In the genomic region with DNA sequence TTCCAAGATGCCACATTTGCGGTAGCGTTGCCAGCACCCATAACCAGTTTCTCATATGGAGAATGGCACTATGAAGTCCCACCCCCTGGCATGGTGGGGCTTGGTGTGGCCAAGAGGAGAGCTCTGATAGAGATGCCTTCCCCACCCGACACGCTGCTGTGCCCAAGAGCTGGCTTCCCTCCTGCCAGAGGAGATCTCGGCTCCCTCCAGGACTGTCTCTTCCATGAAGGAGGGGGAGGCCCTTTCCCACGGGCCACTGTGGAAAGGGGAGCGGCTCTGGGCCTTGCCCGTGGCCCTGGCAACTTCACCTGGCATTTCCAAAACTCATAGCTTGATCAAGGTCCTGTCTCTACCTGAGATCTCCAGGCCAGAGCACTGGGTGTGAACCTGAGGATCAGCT, we compare ENCODE assay signal across 2 cellular contexts.
TF ChIP-seq lines count a peak whose summit lies in the region.

No MANE protein-coding gene starts in this region.

TF ChIP-seq in SK-N-SH, 30 proteins besides CTCF, POLR2A, EP300 and RAD21 (continued from another document):
- TF ChIP-seq, protein P1, sequence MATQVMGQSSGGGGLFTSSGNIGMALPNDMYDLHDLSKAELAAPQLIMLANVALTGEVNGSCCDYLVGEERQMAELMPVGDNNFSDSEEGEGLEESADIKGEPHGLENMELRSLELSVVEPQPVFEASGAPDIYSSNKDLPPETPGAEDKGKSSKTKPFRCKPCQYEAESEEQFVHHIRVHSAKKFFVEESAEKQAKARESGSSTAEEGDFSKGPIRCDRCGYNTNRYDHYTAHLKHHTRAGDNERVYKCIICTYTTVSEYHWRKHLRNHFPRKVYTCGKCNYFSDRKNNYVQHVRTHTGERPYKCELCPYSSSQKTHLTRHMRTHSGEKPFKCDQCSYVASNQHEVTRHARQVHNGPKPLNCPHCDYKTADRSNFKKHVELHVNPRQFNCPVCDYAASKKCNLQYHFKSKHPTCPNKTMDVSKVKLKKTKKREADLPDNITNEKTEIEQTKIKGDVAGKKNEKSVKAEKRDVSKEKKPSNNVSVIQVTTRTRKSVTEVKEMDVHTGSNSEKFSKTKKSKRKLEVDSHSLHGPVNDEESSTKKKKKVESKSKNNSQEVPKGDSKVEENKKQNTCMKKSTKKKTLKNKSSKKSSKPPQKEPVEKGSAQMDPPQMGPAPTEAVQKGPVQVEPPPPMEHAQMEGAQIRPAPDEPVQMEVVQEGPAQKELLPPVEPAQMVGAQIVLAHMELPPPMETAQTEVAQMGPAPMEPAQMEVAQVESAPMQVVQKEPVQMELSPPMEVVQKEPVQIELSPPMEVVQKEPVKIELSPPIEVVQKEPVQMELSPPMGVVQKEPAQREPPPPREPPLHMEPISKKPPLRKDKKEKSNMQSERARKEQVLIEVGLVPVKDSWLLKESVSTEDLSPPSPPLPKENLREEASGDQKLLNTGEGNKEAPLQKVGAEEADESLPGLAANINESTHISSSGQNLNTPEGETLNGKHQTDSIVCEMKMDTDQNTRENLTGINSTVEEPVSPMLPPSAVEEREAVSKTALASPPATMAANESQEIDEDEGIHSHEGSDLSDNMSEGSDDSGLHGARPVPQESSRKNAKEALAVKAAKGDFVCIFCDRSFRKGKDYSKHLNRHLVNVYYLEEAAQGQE (IDR thresholded peaks at IDR 0.05; ENCODE audit: low read depth, low read length): no peak
- TF ChIP-seq, protein P2, sequence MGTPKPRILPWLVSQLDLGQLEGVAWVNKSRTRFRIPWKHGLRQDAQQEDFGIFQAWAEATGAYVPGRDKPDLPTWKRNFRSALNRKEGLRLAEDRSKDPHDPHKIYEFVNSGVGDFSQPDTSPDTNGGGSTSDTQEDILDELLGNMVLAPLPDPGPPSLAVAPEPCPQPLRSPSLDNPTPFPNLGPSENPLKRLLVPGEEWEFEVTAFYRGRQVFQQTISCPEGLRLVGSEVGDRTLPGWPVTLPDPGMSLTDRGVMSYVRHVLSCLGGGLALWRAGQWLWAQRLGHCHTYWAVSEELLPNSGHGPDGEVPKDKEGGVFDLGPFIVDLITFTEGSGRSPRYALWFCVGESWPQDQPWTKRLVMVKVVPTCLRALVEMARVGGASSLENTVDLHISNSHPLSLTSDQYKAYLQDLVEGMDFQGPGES (IDR thresholded peaks at IDR 0.05; ENCODE audit: low read depth, low read length): no peak
- TF ChIP-seq EZH2phosphoT487 (IDR thresholded peaks at IDR 0.05; ENCODE audit: borderline replicate concordance, low read depth) (no peak), ELF1 (IDR thresholded peaks at IDR 0.05) (no peak)

TF ChIP-seq in SK-N-SH treated with all-trans-retinoic acid at 6 μM for 48 hours, 23 proteins besides CTCF, POLR2A, EP300 and RAD21 (continued from another document):
- TF ChIP-seq, protein P3, sequence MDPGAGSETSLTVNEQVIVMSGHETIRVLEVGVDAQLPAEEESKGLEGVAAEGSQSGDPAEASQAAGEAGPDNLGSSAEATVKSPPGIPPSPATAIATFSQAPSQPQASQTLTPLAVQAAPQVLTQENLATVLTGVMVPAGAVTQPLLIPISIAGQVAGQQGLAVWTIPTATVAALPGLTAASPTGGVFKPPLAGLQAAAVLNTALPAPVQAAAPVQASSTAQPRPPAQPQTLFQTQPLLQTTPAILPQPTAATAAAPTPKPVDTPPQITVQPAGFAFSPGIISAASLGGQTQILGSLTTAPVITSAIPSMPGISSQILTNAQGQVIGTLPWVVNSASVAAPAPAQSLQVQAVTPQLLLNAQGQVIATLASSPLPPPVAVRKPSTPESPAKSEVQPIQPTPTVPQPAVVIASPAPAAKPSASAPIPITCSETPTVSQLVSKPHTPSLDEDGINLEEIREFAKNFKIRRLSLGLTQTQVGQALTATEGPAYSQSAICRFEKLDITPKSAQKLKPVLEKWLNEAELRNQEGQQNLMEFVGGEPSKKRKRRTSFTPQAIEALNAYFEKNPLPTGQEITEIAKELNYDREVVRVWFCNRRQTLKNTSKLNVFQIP (CRISPR knock-in tag; IDR thresholded peaks at IDR 0.05; ENCODE audit: borderline replicate concordance, low read depth): no peak
- TF ChIP-seq, protein P4, sequence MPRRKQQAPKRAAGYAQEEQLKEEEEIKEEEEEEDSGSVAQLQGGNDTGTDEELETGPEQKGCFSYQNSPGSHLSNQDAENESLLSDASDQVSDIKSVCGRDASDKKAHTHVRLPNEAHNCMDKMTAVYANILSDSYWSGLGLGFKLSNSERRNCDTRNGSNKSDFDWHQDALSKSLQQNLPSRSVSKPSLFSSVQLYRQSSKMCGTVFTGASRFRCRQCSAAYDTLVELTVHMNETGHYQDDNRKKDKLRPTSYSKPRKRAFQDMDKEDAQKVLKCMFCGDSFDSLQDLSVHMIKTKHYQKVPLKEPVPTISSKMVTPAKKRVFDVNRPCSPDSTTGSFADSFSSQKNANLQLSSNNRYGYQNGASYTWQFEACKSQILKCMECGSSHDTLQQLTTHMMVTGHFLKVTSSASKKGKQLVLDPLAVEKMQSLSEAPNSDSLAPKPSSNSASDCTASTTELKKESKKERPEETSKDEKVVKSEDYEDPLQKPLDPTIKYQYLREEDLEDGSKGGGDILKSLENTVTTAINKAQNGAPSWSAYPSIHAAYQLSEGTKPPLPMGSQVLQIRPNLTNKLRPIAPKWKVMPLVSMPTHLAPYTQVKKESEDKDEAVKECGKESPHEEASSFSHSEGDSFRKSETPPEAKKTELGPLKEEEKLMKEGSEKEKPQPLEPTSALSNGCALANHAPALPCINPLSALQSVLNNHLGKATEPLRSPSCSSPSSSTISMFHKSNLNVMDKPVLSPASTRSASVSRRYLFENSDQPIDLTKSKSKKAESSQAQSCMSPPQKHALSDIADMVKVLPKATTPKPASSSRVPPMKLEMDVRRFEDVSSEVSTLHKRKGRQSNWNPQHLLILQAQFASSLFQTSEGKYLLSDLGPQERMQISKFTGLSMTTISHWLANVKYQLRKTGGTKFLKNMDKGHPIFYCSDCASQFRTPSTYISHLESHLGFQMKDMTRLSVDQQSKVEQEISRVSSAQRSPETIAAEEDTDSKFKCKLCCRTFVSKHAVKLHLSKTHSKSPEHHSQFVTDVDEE (CRISPR knock-in tag; IDR thresholded peaks at IDR 0.05): no peak
- TF ChIP-seq PPARA (CRISPR knock-in tag; IDR thresholded peaks at IDR 0.05; ENCODE audit: borderline replicate concordance): no peak
- no peak for TF ChIP-seq ESRRG (CRISPR knock-in tag; IDR thresholded peaks at IDR 0.05)
TF ChIP-seq in SK-N-SH treated with all-trans-retinoic acid at 6 μM for 48 hours: peak in this region for 0.
